In the genomic region with DNA sequence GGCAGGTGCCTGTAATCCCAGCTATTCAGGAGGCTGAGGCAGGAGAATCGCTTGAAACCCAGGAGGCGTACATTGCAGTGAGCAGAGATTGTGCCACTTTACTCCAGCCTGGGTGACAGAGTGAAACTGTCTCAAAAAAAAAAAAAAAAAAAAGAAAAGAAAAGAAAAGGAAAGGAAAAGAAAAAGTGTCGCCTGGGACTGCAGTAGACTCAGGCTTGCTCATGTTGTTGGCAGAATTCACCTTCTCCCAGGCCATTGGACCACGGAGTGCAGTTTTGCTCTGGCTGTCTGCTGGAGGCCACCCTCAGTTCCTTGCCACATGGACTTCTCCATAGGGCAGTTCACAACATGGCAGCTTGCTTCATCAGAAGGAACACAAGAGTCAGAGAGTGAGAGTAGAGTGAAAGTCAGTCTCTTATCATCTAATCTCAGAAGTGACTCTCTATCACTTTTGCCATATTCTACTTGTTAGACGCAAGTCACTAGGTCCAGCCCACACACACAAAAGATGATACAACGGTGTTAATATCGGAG, we compare ENCODE assay signal across 8 cellular contexts.
"Had no signal": no experiment of that assay in that cellular context is flagged by ENCODE, and none has a peak within 500 bp of the region (broad histone marks: within the 10 kb centered on the region; RNA-seq: fewer than 3 reads in every experiment).

No MANE protein-coding gene starts in this region.

- FAIRE-seq: G401.6, GM12878, GM12891, GM12892, GM18507, GM19239 had no signal

- DNase-seq: GDM1, GF-D8 had no signal

- ATAC-seq: GM12878 had no signal

- H3K4me3 ChIP-seq: GM12878 had no signal
